In the genomic region with DNA sequence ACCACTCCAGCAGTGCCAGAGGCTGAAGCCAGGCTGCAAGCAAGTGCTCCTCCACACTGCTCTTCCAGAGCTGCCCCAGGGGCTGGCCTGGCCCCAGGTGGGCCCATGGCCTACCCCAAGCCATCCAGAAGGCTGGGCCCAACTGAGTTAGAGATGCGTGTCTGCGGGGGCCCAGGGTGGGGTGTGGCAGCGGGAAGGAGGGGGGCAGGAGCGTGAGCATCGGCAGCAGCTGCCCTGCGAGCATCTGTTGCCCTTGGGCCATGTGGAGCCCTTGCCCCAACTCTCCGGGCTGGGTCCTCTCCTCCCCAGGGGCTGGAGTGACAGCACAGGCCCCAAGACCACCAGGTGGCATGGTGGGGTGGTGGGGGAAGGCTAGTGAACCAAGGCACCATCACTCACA, we compare ENCODE assay signal across 17 cellular contexts. TPM values are rescaled to one million over a fixed set of nuclear protein-coding genes. Genes with fewer than 3 reads are reported as not detected.
DNase-seq lines count a peak whose midpoint lies in the region; ATAC-seq, FAIRE-seq and TF ChIP-seq lines count a peak whose summit lies in the region.
"Had no signal": no experiment of that assay in that cellular context is flagged by ENCODE, and none has a peak within 500 bp of the region (broad histone marks: within the 10 kb centered on the region; RNA-seq: fewer than 3 reads in every experiment).

No MANE protein-coding gene starts in this region.

- H3K27ac ChIP-seq in BLaER1 (peak overlapping the region; percentile 64), K562 (ENCODE audit: extremely low read depth, low read depth, low read length) (no peak overlapping the region), skeletal muscle tissue (ENCODE audit: low read depth, low read length) (peak overlapping the region; percentile 44)

- BruUV-seq in K562 (replicated peaks; lab: Mats Ljungman, UMichigan), result no TSS peak

- no peaks in the 10 kb centered on the region for H3K9me3 Mint-ChIP-seq in progenitor cell of endocrine pancreas (ENCODE audit: low read depth)
- H3K9me3 Mint-ChIP-seq: CD4-positive, alpha-beta memory T cell had no signal

- TF ChIP-seq EP300 in K562 (IDR thresholded peaks at IDR 0.05; ENCODE audit: low read length), result no peak

- FAIRE-seq in K562 (lab: Jason Lieb, UNC), result no peak
- FAIRE-seq: H54 had no signal

- CTCF ChIA-PET in K562 (lab: Yijun Ruan, JAX; ENCODE audit: low intra/inter-chr PET ratio), result no interaction called here

- no peaks in the 10 kb centered on the region for H4K20me1 ChIP-seq in BLaER1
- 0 out of 2 replicates have a peak, but pooled peaks cover 3% of the 10 kb centered on the region for H4K20me1 ChIP-seq in K562 (replicated peaks; ENCODE audit: control insufficient read depth, insufficient read depth, low read length)

- no peaks in the 10 kb centered on the region for H3K27me3 ChIP-seq in BLaER1
- no peaks in the 10 kb centered on the region for H3K27me3 ChIP-seq in K562 (ENCODE audit: control insufficient read depth in 2 of 2, insufficient read depth in 2 of 2, low read length in 2 of 2)
- H3K27me3 ChIP-seq in skeletal muscle tissue (ENCODE audit: control insufficient read depth in 3 of 3, insufficient read depth in 3 of 3, low read length in 3 of 3), result no peaks in the 10 kb centered on the region
- H3K27me3 ChIP-seq: MG63 had no signal

- H3K9me1 ChIP-seq in K562 (ENCODE audit: control insufficient read depth, insufficient read depth, low read length), result no peaks in the 10 kb centered on the region

- TF ChIP-seq CTCF in K562 (IDR thresholded peaks at IDR 0.05 in 2 of 3, conservative IDR thresholded peaks at IDR 0.05 in 1 of 3; ENCODE audit: insufficient read depth in 2 of 3, low read depth in 1 of 3, low read length in 3 of 3), result no peak
- TF ChIP-seq CTCF in progenitor cell of endocrine pancreas (IDR thresholded peaks at IDR 0.05; ENCODE audit: unreplicated experiment), result no peak

- POLR2A ChIA-PET in K562 (lab: Yijun Ruan, JAX), result interaction anchor here (2.8 kb wide), 1 partner anchor 11 kb away, joined by 9 read pairs; no protein-coding TSS in a partner anchor

- TF ChIP-seq RAD21 in K562 (CRISPR knock-in tag; conservative IDR thresholded peaks at IDR 0.05 in 1 of 2, IDR thresholded peaks at IDR 0.05 in 1 of 2), result no peak

- no peak overlapping the region for H3K4me3 Mint-ChIP-seq in progenitor cell of endocrine pancreas (ENCODE audit: low read depth)
- H3K4me3 Mint-ChIP-seq: CD4-positive, alpha-beta memory T cell had no signal

- no peaks in the 10 kb centered on the region for H3K36me3 ChIP-seq in BLaER1
- no peaks in the 10 kb centered on the region for H3K36me3 ChIP-seq in K562 (ENCODE audit: control insufficient read depth, insufficient read depth, low read length)
- H3K36me3 ChIP-seq in skeletal muscle tissue (ENCODE audit: control insufficient read depth in 3 of 3, insufficient read depth in 3 of 3, low read length in 3 of 3), result peaks cover 6 to 11% (median 10%) of the 10 kb centered on the region in 3 donors
- H3K36me3 ChIP-seq: MG63 had no signal

- H3K4me3 ChIP-seq in BLaER1 (no peak overlapping the region), K562 (no peak overlapping the region), skeletal muscle tissue (ENCODE audit: low read length in 3 of 3) (no peak overlapping the region)
- H3K4me3 ChIP-seq: MG63 had no signal

- no CpG with 5 or more reads among the region's 7 CpGs for WGBS in K562 (ENCODE audit: insufficient coverage, low coverage, missing lambda C conversion rate)

- H3K27me3 Mint-ChIP-seq in progenitor cell of endocrine pancreas, result no peaks in the 10 kb centered on the region
- H3K27me3 Mint-ChIP-seq: CD4-positive, alpha-beta memory T cell had no signal

- no peaks in the 10 kb centered on the region for H3K36me3 Mint-ChIP-seq in progenitor cell of endocrine pancreas (ENCODE audit: insufficient read depth)
- H3K36me3 Mint-ChIP-seq: CD4-positive, alpha-beta memory T cell had no signal

- H3K9me3 ChIP-seq in BLaER1 (no peaks in the 10 kb centered on the region), K562 (replicated peaks; ENCODE audit: control insufficient read depth, insufficient read depth, low read depth, low read length) (no peaks in the 10 kb centered on the region), skeletal muscle tissue (ENCODE audit: control insufficient read depth in 3 of 3, low read length in 3 of 3) (no peaks in the 10 kb centered on the region)
- H3K9me3 ChIP-seq: MG63 had no signal

- peaks cover 90% of the 10 kb centered on the region for H3K4me1 ChIP-seq in BLaER1
- H3K4me1 ChIP-seq in K562 (replicated peaks in 1 of 2; ENCODE audit: control insufficient read depth in 2 of 2, insufficient read depth in 2 of 2, low read length in 2 of 2), result peaks cover 33 to 83% of the 10 kb centered on the region in 2 experiments
- H3K4me1 ChIP-seq in skeletal muscle tissue (ENCODE audit: control insufficient read depth in 3 of 3, insufficient read depth in 3 of 3, low read length in 3 of 3), result peaks cover 52 to 61% (median 60%) of the 10 kb centered on the region in 3 donors

- H2AFZ ChIP-seq in K562 (ENCODE audit: low read depth, low read length), result no peak overlapping the region

- H3K4me1 Mint-ChIP-seq in progenitor cell of endocrine pancreas (ENCODE audit: low read depth), result peaks cover 14% of the 10 kb centered on the region

- H3K4me2 ChIP-seq in BLaER1 (no peak overlapping the region), K562 (ENCODE audit: insufficient read depth, low read length) (no peak overlapping the region)

- peaks cover 16% of the 10 kb centered on the region for H3K79me2 ChIP-seq in K562 (ENCODE audit: control insufficient read depth, insufficient read depth, low read length)

- H3K9ac ChIP-seq in BLaER1, result no peak overlapping the region
- peak overlapping the region in 1 of 2 experiments; percentile 78; a peak in 1 of 4 replicates for H3K9ac ChIP-seq in K562 (ENCODE audit: insufficient read depth in 1 of 2, low read depth in 2 of 2, low read length in 2 of 2)
- H3K9ac ChIP-seq in skeletal muscle tissue (ENCODE audit: low read depth in 1 of 3, low read length in 3 of 3), result peak overlapping the region in 2 of 3 donors; percentile 16 to 51

- no peak for ATAC-seq in K562
- no peak for ATAC-seq in HG03108 (IDR thresholded peaks at IDR 0.05; ENCODE audit: unreplicated experiment)
- ATAC-seq: Panc1 had no signal

- intact Hi-C loops in K562 (cut with micrococcal nuclease), result no loop called here

- TF ChIP-seq POLR2A in K562 (conservative IDR thresholded peaks at IDR 0.05), result no peak

- in situ Hi-C loops in K562 (cut with MboI), result no loop called here

- no peak for DNase-seq in K562 (ENCODE audit: extremely low read depth in 1 of 4, low spot score in 3 of 4)
- peak; percentile 56 for DNase-seq in islet precursor cell
- no peak for DNase-seq in progenitor cell of endocrine pancreas (ENCODE audit: low spot score, unreplicated experiment)
- DNase-seq in activated gamma-delta T cell treated with Interleukin-2 at 50 U/mL for 16 hours, result no peak
- DNase-seq: AML-193; CD4-positive, alpha-beta memory T cell; DMS153; MG63; NCI-H1092 treated with DMSO at 0.1 percent for 48 hours; NCI-H187; NCI-H748 treated with DMSO at 0.1 percent for 48 hours; SIG-M5 had no signal

- H3K27ac Mint-ChIP-seq in progenitor cell of endocrine pancreas, result no peak overlapping the region

TF ChIP-seq in K562, 482 proteins besides CTCF, POLR2A, EP300 and RAD21:
- no peak for TF ChIP-seq ZNF347 (CRISPR knock-in tag; IDR thresholded peaks at IDR 0.05; ENCODE audit: low read depth)
- peak; percentile 22; the same call in 1 of the 2 replicates for TF ChIP-seq POLR2G (IDR thresholded peaks at IDR 0.05; ENCODE audit: low read depth, low read length)

RNA-seq across cellular contexts. Expression of a gene that starts 7.3 kb away (rescaled TPM):
- 392 and 1,233 TPM in 2 replicates for total RNA-seq in K562 (2011; cell fraction: chromatin; rRNA removed; ENCODE audit: low replicate concordance)
- 729 and 820 TPM in 2 replicates for total RNA-seq in K562 (2011; cell fraction: nucleolus; rRNA removed)
- 484 and 520 TPM in 2 replicates for total RNA-seq in K562 (2011; cell fraction: nucleoplasm; rRNA removed)
- total RNA-seq in K562 (2014; rRNA removed) (69.4 and 80.7 TPM in 2 replicates), K562 (2014; rRNA removed; fragmentation: Illumina TruSeq; extraction: Trizol) (28.6 and 31.2 TPM in 2 replicates), K562 (2015; rRNA removed; fragmentation: Illumina TruSeq; extraction: Trizol) (69.5 and 69.7 TPM in 2 replicates), K562 (2021) (134 and 169 TPM in 2 replicates), skeletal muscle tissue (23.0 TPM), progenitor cell of endocrine pancreas (85.0 and 98.9 TPM in 2 replicates)
- polyA plus RNA-seq in K562 (2011; rRNA removed) (35.6 and 140 TPM in 2 replicates), K562 (2014; fragmentation: Illumina TruSeq; extraction: Trizol) (98.4 and 117 TPM in 2 replicates), K562 (2014; fragmentation: Nextera tagmentation; extraction: Ambion mirVana) (1 to 10 TPM; 1.6 to 1.7 TPM), K562 (2014; rRNA removed) (90.3 and 91.1 TPM in 2 replicates)
- polyA plus RNA-seq in K562 (2011; cell fraction: cytosol; rRNA removed), result 54.3 and 84.0 TPM in 2 replicates
- 590 and 682 TPM in 2 replicates for polyA plus RNA-seq in K562 (2011; cell fraction: nucleus; rRNA removed)
- polyA plus RNA-seq in K562 (2012), result 162 and 169 TPM in 2 replicates
- 33.6 and 42.1 TPM in 2 replicates for polyA minus RNA-seq in K562 (2011; rRNA and poly(A)+ RNA removed)
- 133 and 177 TPM in 2 replicates for polyA minus RNA-seq in K562 (2011; cell fraction: cytosol; rRNA and poly(A)+ RNA removed)
- polyA minus RNA-seq in K562 (2011; cell fraction: nucleus; rRNA and poly(A)+ RNA removed), result 150 and 229 TPM in 2 replicates
